Comparison of ENCODE assay signal across 8 cellular contexts in the genomic region with DNA sequence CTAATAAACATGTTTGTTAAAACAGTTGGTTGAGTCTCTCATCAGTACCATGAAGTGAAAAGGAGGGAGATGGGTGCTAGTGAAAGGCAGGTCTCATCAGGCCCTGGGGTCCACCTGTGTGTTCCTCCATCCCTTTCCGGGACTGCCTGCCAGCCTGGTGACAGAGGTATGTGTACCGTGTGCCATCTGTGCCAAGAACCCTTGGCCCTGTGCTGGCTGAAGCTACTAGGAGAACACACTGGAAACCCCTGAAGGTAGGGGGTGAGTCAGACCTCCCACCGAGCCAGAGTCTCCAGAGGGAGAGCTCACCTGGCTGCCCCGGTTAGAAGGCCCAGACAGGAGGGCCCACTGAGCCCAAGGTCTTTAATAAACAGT. TPM values are rescaled to one million over a fixed set of nuclear protein-coding genes. Genes with fewer than 3 reads are reported as not detected.
DNase-seq lines count a peak whose midpoint lies in the region; ATAC-seq and TF ChIP-seq lines count a peak whose summit lies in the region.

No MANE protein-coding gene starts in this region.

- no peak for DNase-seq in GM23248
- DNase-seq in PC-3: peak; percentile 32
- peak; percentile 62 for DNase-seq in choroid plexus epithelial cell (ENCODE audit: low read depth)
- DNase-seq in naive thymus-derived CD4-positive, alpha-beta T cell: peak in 1 of 9 donors; percentile 41
- no peak for DNase-seq in OCI-M2 (lab: John Stamatoyannopoulos, UW; ENCODE audit: unreplicated experiment)
- no peak for DNase-seq in NCI-H446 treated with DMSO at 0.1 percent for 48 hours (lab: John Stamatoyannopoulos, UW)

- BruUV-seq in PC-3 (replicated peaks; lab: Mats Ljungman, UMichigan): no TSS peak

- H3K4me2 ChIP-seq in GM23248 (ENCODE audit: unreplicated experiment) (peak overlapping the region; percentile 88), PC-3 (ENCODE audit: low read length) (peak overlapping the region; percentile 97)

- CTCF ChIA-PET in PC-3 (lab: Charles Lee): no interaction called here
- CTCF ChIA-PET in naive thymus-derived CD4-positive, alpha-beta T cell (lab: Charles Lee): interaction anchor here (1.8 to 6.4 kb wide), 12 partner anchors 8 to 66 kb away, joined by 6 to 69 read pairs (median 12); no protein-coding TSS in a partner anchor

- H3K9me3 Mint-ChIP-seq in naive thymus-derived CD4-positive, alpha-beta T cell: peaks cover 0 to 2% (median 0%) of the 10 kb centered on the region in 11 donors

- no peaks in the 10 kb centered on the region for H3K27me3 Mint-ChIP-seq in naive thymus-derived CD4-positive, alpha-beta T cell

- in situ Hi-C loops in GM23248 (cut with MboI): no loop called here

- intact Hi-C loops in PC-3 (cut with micrococcal nuclease): no loop called here
- intact Hi-C loops in naive thymus-derived CD4-positive, alpha-beta T cell (cut with micrococcal nuclease): loop anchor here in 1 of 2 donors (1.0 kb wide), 1 partner anchor 9 kb away; no protein-coding TSS in a partner anchor

- H3K4me1 Mint-ChIP-seq in naive thymus-derived CD4-positive, alpha-beta T cell: peaks cover 31 to 66% (median 60%) of the 10 kb centered on the region in 7 donors

- ATAC-seq in PC-3: no peak
- no peak for ATAC-seq in naive thymus-derived CD4-positive, alpha-beta T cell
- ATAC-seq in HG03039 (IDR thresholded peaks at IDR 0.05; ENCODE audit: unreplicated experiment): no peak
- no peak for ATAC-seq in GM18907 (IDR thresholded peaks at IDR 0.05; ENCODE audit: unreplicated experiment)

- H3F3A ChIP-seq in GM23248 (ENCODE audit: insufficient read depth): peaks cover 47% of the 10 kb centered on the region
- H3F3A ChIP-seq in PC-3 (ENCODE audit: low read length, unreplicated experiment): no peaks in the 10 kb centered on the region

- H3K4me3 Mint-ChIP-seq in naive thymus-derived CD4-positive, alpha-beta T cell: peak overlapping the region; percentile 97 to 100 (median 99)

- H3K4me1 ChIP-seq in GM23248 (ENCODE audit: insufficient read depth): peaks cover 12% of the 10 kb centered on the region
- H3K4me1 ChIP-seq in PC-3 (ENCODE audit: insufficient read depth, low read length): peaks cover 32% of the 10 kb centered on the region
- H3K4me1 ChIP-seq in naive thymus-derived CD4-positive, alpha-beta T cell (ENCODE audit: control insufficient read depth in 2 of 2, insufficient read depth in 2 of 2, low read length in 2 of 2): peaks cover 9 to 20% of the 10 kb centered on the region in 2 donors

- H3K4me3 ChIP-seq in GM23248 (peak overlapping the region; percentile 92), PC-3 (ENCODE audit: low read length) (peak overlapping the region; percentile 75), choroid plexus epithelial cell (ENCODE audit: low read depth, low read length) (peak overlapping the region; percentile 77)
- H3K4me3 ChIP-seq in naive thymus-derived CD4-positive, alpha-beta T cell (ENCODE audit: low read length): peak overlapping the region; percentile 95

- H3K79me2 ChIP-seq in GM23248 (ENCODE audit: insufficient read depth) (peaks cover 28% of the 10 kb centered on the region), PC-3 (ENCODE audit: low read length) (peaks cover 20% of the 10 kb centered on the region)

- no peaks in the 10 kb centered on the region for H3K27me3 ChIP-seq in GM23248 (replicated peaks; ENCODE audit: insufficient read depth)
- H3K27me3 ChIP-seq in PC-3 (ENCODE audit: low read length): no peaks in the 10 kb centered on the region
- H3K27me3 ChIP-seq in naive thymus-derived CD4-positive, alpha-beta T cell (ENCODE audit: control insufficient read depth in 2 of 2, insufficient read depth in 2 of 2, low read length in 2 of 2): no peaks in the 10 kb centered on the region

- peak overlapping the region; percentile 83 for H3K9ac ChIP-seq in GM23248
- no peak overlapping the region; the same call in 1 of the 2 replicates for H3K9ac ChIP-seq in PC-3 (ENCODE audit: low read length)

- H2AFZ ChIP-seq in GM23248 (no peak overlapping the region), PC-3 (ENCODE audit: low read length) (no peak overlapping the region)

- TF ChIP-seq CTCF in PC-3 (conservative IDR thresholded peaks at IDR 0.05; ENCODE audit: low read depth, low read length): no peak
- TF ChIP-seq CTCF in choroid plexus epithelial cell (conservative IDR thresholded peaks at IDR 0.05; ENCODE audit: low read depth, low read length): no peak

- peaks cover 14 to 31% (median 22%) of the 10 kb centered on the region in 5 donors for H3K36me3 Mint-ChIP-seq in naive thymus-derived CD4-positive, alpha-beta T cell

- H3K27ac Mint-ChIP-seq in naive thymus-derived CD4-positive, alpha-beta T cell: peak overlapping the region; percentile 93 to 98 (median 95)

- H3K27ac ChIP-seq in GM23248: peak overlapping the region; percentile 65
- peak overlapping the region; percentile 26; the same call in 1 of the 2 replicates for H3K27ac ChIP-seq in PC-3 (ENCODE audit: low read length)
- H3K27ac ChIP-seq in naive thymus-derived CD4-positive, alpha-beta T cell (ENCODE audit: low read depth, low read length): peak overlapping the region; percentile 96

- H3K36me3 ChIP-seq in GM23248 (ENCODE audit: low read depth) (peaks cover 15% of the 10 kb centered on the region), PC-3 (ENCODE audit: low read depth, low read length) (peaks cover 6% of the 10 kb centered on the region; the same call in 1 of the 2 replicates)
- peaks cover 0 to 34% (median 11%) of the 10 kb centered on the region in 3 experiments for H3K36me3 ChIP-seq in naive thymus-derived CD4-positive, alpha-beta T cell (ENCODE audit: control insufficient read depth in 2 of 3, insufficient read depth in 3 of 3, low read length in 3 of 3)

- no peaks in the 10 kb centered on the region; the same call in 1 of the 2 replicates for H4K20me1 ChIP-seq in GM23248 (ENCODE audit: insufficient read depth)
- peaks cover 17% of the 10 kb centered on the region for H4K20me1 ChIP-seq in PC-3 (ENCODE audit: low read length)

- POLR2A ChIA-PET in PC-3 (lab: Charles Lee; ENCODE audit: unreplicated experiment): interaction anchor here (0.6 to 1.2 kb wide), 2 partner anchors 21 to 45 kb away, joined by 4 to 8 read pairs; no protein-coding TSS in a partner anchor
- POLR2A ChIA-PET in naive thymus-derived CD4-positive, alpha-beta T cell (lab: Charles Lee): interaction anchor here (1.0 to 10.1 kb wide), 14 partner anchors 10 to 197 kb away, joined by 3 to 219 read pairs (median 20); no protein-coding TSS in a partner anchor

- WGBS in GM23248 (ENCODE audit: low coverage in 1 of 2, low lambda C conversion rate in 2 of 2, missing lambda C conversion rate in 2 of 2), 2 experiments: 54 to 65% methylated on average over 4 of the region's 4 CpGs

- no peaks in the 10 kb centered on the region for H3K9me3 ChIP-seq in GM23248 (ENCODE audit: low read depth)
- no peaks in the 10 kb centered on the region for H3K9me3 ChIP-seq in PC-3 (ENCODE audit: low read length)
- H3K9me3 ChIP-seq in naive thymus-derived CD4-positive, alpha-beta T cell (ENCODE audit: control insufficient read depth in 2 of 3, low read length in 3 of 3): no peaks in the 10 kb centered on the region

- H3K9me2 ChIP-seq in GM23248 (ENCODE audit: insufficient read depth) (no peaks in the 10 kb centered on the region), PC-3 (replicated peaks; ENCODE audit: low read length) (no peaks in the 10 kb centered on the region)

RNA-seq across cellular contexts. Expression of gene DDIT4, which starts 2.3 kb away (rescaled TPM):
- total RNA-seq in GM23248 (2014; rRNA removed; shearing (Covaris generic)): 188 and 199 TPM in 2 replicates
- 144 and 155 TPM in 2 replicates for polyA plus RNA-seq in GM23248 (2016; fragmentation: Nextera tagmentation; extraction: Ambion mirVana)
- 68.9 and 94.2 TPM in 2 replicates for total RNA-seq in PC-3 (2014; rRNA removed)
- total RNA-seq in naive thymus-derived CD4-positive, alpha-beta T cell: 100 to 1,000 TPM in 3 of 5 experiments, 10 to 100 TPM in 2; 25.4 to 335 (median 135) TPM
- 100 to 1,000 TPM in 1 of 2 donors, 10 to 100 TPM in 1; 80.4 to 219 TPM for polyA plus RNA-seq in naive thymus-derived CD4-positive, alpha-beta T cell

RNA-seq across cellular contexts. Expression of gene ASCC1, which starts 59.9 kb away (rescaled TPM):
- 21.5 and 25.2 TPM in 2 replicates for total RNA-seq in GM23248 (2014; rRNA removed; shearing (Covaris generic))
- polyA plus RNA-seq in GM23248 (2016; fragmentation: Nextera tagmentation; extraction: Ambion mirVana): 26.6 and 30.0 TPM in 2 replicates
- 15.7 and 24.3 TPM in 2 replicates for total RNA-seq in PC-3 (2014; rRNA removed)
- 10 to 100 TPM; 19.4 to 33.1 (median 24.2) TPM for total RNA-seq in naive thymus-derived CD4-positive, alpha-beta T cell
- 10 to 100 TPM; 25.2 to 27.1 TPM for polyA plus RNA-seq in naive thymus-derived CD4-positive, alpha-beta T cell

Comparison
In these comparisons a context has a peak if more than half of its experiments do, and no peak if none do; other contexts are left out.
1. DNase-seq: peak in PC-3 (single experiment) and choroid plexus epithelial cell (single experiment); none in GM23248 (single experiment), OCI-M2 (single experiment) and NCI-H446 treated with DMSO at 0.1 percent for 48 hours (single experiment).
2. H3K27ac ChIP-seq: peak in every context shown above with its lines; median percentile 96 in naive thymus-derived CD4-positive, alpha-beta T cell; 65 in GM23248; 26 in PC-3.
3. Peak in every context shown above with its lines, with median percentiles within 50 percentile points of each other: H3K4me3 ChIP-seq.